In the genomic region with DNA sequence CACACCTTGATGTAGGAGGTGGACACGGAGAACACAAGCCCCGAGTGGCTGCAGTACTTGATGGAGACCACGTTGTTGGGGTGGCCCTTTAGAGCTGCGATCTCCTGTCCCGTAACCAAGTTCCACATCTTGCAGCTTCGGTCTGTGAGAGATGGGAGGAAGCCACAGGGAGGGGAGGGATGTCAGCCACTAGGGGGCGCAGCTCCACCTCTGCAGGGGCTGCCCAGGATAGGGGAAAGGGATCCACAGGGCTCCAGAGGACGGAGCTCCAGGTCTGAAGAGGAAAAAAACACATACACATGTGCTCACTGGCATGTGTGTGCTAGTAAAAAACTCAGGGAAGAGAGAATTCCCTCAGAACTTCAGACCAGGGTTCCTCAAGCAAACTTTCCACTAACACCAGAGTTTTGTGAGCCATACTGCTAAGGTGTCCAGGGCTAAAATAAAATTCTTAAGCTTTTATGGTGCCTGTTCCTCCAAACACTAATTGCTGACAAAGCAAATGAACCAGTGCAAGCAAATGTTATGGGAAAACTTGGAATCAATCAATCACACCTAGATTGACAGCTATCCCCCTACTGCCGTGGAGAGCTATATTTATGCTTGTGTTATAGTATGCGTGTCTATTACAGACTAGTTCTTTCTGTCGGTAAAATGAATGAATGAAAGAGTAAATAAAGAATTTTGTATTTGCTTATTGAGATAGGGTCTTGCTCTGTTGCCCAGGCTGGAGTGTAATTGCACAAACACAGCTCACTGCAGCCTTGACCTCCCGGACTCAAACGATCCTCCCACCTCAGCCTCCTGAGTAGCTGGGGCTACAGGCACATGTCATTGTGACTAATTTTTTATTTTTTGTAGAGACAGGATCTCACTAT, we compare ENCODE assay signal across 8 cellular contexts. TPM values are rescaled to one million over a fixed set of nuclear protein-coding genes. Genes with fewer than 3 reads are reported as not detected.
DNase-seq lines count a peak whose midpoint lies in the region; ATAC-seq, FAIRE-seq and TF ChIP-seq lines count a peak whose summit lies in the region.

No MANE protein-coding gene starts in this region.

- POLR2A ChIA-PET in activated CD4-positive, alpha-beta T cell treated with anti-CD3 and anti-CD28 coated beads, Interleukin-2, amount 10 ng/mL, durations not matched to agents 7 days and 5 days (lab: Charles Lee) = no interaction called here
- POLR2A ChIA-PET in endothelial cell of umbilical vein (lab: Charles Lee) = interaction anchor here (0.6 kb wide), 1 partner anchor 192 kb away, joined by 6 read pairs; no protein-coding TSS in a partner anchor

- WGBS in mesenchymal stem cell = 87% methylated on average over 11 of the region's 13 CpGs

- no peak overlapping the region for H2BK5ac ChIP-seq in mesenchymal stem cell (ENCODE audit: low read depth, low read length, poor library complexity, severe bottlenecking)

- H4K20me1 ChIP-seq in endothelial cell of umbilical vein (replicated peaks; ENCODE audit: control insufficient read depth, extremely low read depth, insufficient read depth, low read length) = no peaks in the 10 kb centered on the region

- BruUV-seq in endothelial cell of umbilical vein (replicated peaks; lab: Mats Ljungman, UMichigan) = no TSS peak

- H3K4me1 ChIP-seq in endothelial cell of umbilical vein (ENCODE audit: control insufficient read depth, extremely low read depth, insufficient read depth, low read length) (no peaks in the 10 kb centered on the region), mesenchymal stem cell (ENCODE audit: control insufficient read depth, insufficient read depth, low read depth, low read length) (no peaks in the 10 kb centered on the region)

- H2AFZ ChIP-seq in endothelial cell of umbilical vein (ENCODE audit: low read depth, low read length) = no peak overlapping the region
- H2AFZ ChIP-seq in mesenchymal stem cell (ENCODE audit: low read depth, low read length) = no peak overlapping the region

- CTCF ChIA-PET in activated CD4-positive, alpha-beta T cell treated with anti-CD3 and anti-CD28 coated beads, Interleukin-2, amount 10 ng/mL, durations not matched to agents 7 days and 5 days (lab: Charles Lee) = interaction anchor here (0.9 to 8.1 kb wide), 27 partner anchors 8 to 119 kb away, joined by 3 to 39 read pairs (median 5); partner anchors contain the start of gene KIF21B
- CTCF ChIA-PET in endothelial cell of umbilical vein (lab: Charles Lee) = interaction anchor here (0.5 to 11.4 kb wide), 17 partner anchors 8 to 139 kb away, joined by 3 to 586 read pairs (median 5); no protein-coding TSS in a partner anchor

- H3K9ac ChIP-seq in endothelial cell of umbilical vein (replicated peaks; ENCODE audit: extremely low read depth, insufficient read depth, low read length) (no peak overlapping the region), mesenchymal stem cell (ENCODE audit: low read length) (no peak overlapping the region)

- H3K4me3 ChIP-seq in endothelial cell of umbilical vein (replicated peaks in 1 of 3; ENCODE audit: insufficient read depth in 1 of 3, low read depth in 1 of 3, low read length in 3 of 3) = no peak overlapping the region
- H3K4me3 ChIP-seq in mesenchymal stem cell (ENCODE audit: insufficient read depth in 1 of 2, low read depth in 1 of 2, low read length in 2 of 2) = no peak overlapping the region

- peaks cover 64% of the 10 kb centered on the region for H3K36me3 Mint-ChIP-seq in activated CD4-positive, alpha-beta T cell treated with anti-CD3 and anti-CD28 coated beads, Interleukin-2, amount 10 ng/mL, durations not matched to agents 7 days and 5 days (ENCODE audit: low read depth)

- intact Hi-C loops in endothelial cell of umbilical vein (cut with micrococcal nuclease) = loop anchor here (1.0 kb wide), 1 partner anchor 63 kb away; no protein-coding TSS in a partner anchor

- peak; percentile 50 to 69 for TF ChIP-seq CTCF in endothelial cell of umbilical vein (IDR thresholded peaks at IDR 0.05; ENCODE audit: extremely low read depth in 1 of 2, insufficient read depth in 1 of 2, low read depth in 1 of 2, low read length in 2 of 2)

- H3K4ac ChIP-seq in mesenchymal stem cell (ENCODE audit: low read depth in 1 of 2, low read length in 2 of 2) = no peak overlapping the region

- no peaks in the 10 kb centered on the region for H3K27me3 Mint-ChIP-seq in activated CD4-positive, alpha-beta T cell treated with anti-CD3 and anti-CD28 coated beads, Interleukin-2, amount 10 ng/mL, durations not matched to agents 7 days and 5 days

- H3K4me2 ChIP-seq in endothelial cell of umbilical vein (ENCODE audit: insufficient read depth, low read length) = no peak overlapping the region
- no peak overlapping the region for H3K4me2 ChIP-seq in mesenchymal stem cell (ENCODE audit: low read length, poor library complexity, severe bottlenecking)

- H3K23ac ChIP-seq in mesenchymal stem cell (ENCODE audit: low read length in 2 of 2) = no peak overlapping the region

- no peak overlapping the region for H2AK5ac ChIP-seq in mesenchymal stem cell (ENCODE audit: low read length, severe bottlenecking)

- no peaks in the 10 kb centered on the region for H3K9me1 ChIP-seq in endothelial cell of umbilical vein (replicated peaks; ENCODE audit: control insufficient read depth, extremely low read depth, insufficient read depth, low read length)

- H3K36me3 ChIP-seq in endothelial cell of umbilical vein (ENCODE audit: control insufficient read depth in 2 of 2, extremely low read depth in 1 of 2, insufficient read depth in 2 of 2, low read length in 2 of 2) = no peaks in the 10 kb centered on the region
- H3K36me3 ChIP-seq in mesenchymal stem cell (ENCODE audit: control insufficient read depth in 1 of 2, insufficient read depth in 2 of 2, low read depth in 1 of 2, low read length in 2 of 2) = peaks cover 0 to 48% of the 10 kb centered on the region in 2 experiments

- no peak overlapping the region for H2BK12ac ChIP-seq in mesenchymal stem cell (ENCODE audit: low read length in 2 of 2)

- no peaks in the 10 kb centered on the region for H3K79me1 ChIP-seq in mesenchymal stem cell (replicated peaks; ENCODE audit: low read length, poor library complexity, severe bottlenecking)

- H3K27ac ChIP-seq in endothelial cell of umbilical vein (ENCODE audit: insufficient read depth, low read depth, low read length) (no peak overlapping the region), mesenchymal stem cell (ENCODE audit: low read length, poor library complexity, severe bottlenecking) (no peak overlapping the region)

- no peaks in the 10 kb centered on the region for H3K79me2 ChIP-seq in endothelial cell of umbilical vein (ENCODE audit: control insufficient read depth, insufficient read depth, low read length)

- no peaks in the 10 kb centered on the region for H3K9me3 Mint-ChIP-seq in activated CD4-positive, alpha-beta T cell treated with anti-CD3 and anti-CD28 coated beads, Interleukin-2, amount 10 ng/mL, durations not matched to agents 7 days and 5 days

- no peak overlapping the region for H3K14ac ChIP-seq in mesenchymal stem cell (ENCODE audit: low read length in 2 of 2)

- no peak overlapping the region for H3K18ac ChIP-seq in mesenchymal stem cell (ENCODE audit: low read depth in 1 of 2, low read length in 2 of 2)

- H4K8ac ChIP-seq in mesenchymal stem cell (ENCODE audit: low read length) = no peak overlapping the region

- H3K4me1 Mint-ChIP-seq in activated CD4-positive, alpha-beta T cell treated with anti-CD3 and anti-CD28 coated beads, Interleukin-2, amount 10 ng/mL, durations not matched to agents 7 days and 5 days = no peaks in the 10 kb centered on the region

- H2BK120ac ChIP-seq in mesenchymal stem cell (ENCODE audit: low read depth, low read length) = no peak overlapping the region

- dilution Hi-C loops in endothelial cell of umbilical vein (cut with MboI; ENCODE audit: extremely low pct_ligation_motif_present, low sequenced_read_pairs) = no loop called here

- no peak overlapping the region for H3K4me3 Mint-ChIP-seq in activated CD4-positive, alpha-beta T cell treated with anti-CD3 and anti-CD28 coated beads, Interleukin-2, amount 10 ng/mL, durations not matched to agents 7 days and 5 days

- no peak overlapping the region for H4K91ac ChIP-seq in mesenchymal stem cell (ENCODE audit: low read length)

- H3K9me3 ChIP-seq in endothelial cell of umbilical vein (replicated peaks; ENCODE audit: control insufficient read depth, insufficient read depth, low read length) (no peaks in the 10 kb centered on the region), mesenchymal stem cell (ENCODE audit: control insufficient read depth, low read length) (no peaks in the 10 kb centered on the region)

- no peak overlapping the region for H2BK15ac ChIP-seq in mesenchymal stem cell (ENCODE audit: low read depth, poor library complexity, severe bottlenecking)

- ATAC-seq in GM18502 (IDR thresholded peaks at IDR 0.05; ENCODE audit: poor library complexity, unreplicated experiment) = no peak

- DNase-seq in NCI-H2227 (lab: John Stamatoyannopoulos, UW; ENCODE audit: unreplicated experiment) (peak; percentile 57), NCI-H2227 treated with DMSO at 0.1 percent for 48 hours (lab: John Stamatoyannopoulos, UW) (no peak), NCI-H1105 (lab: John Stamatoyannopoulos, UW) (peak; percentile 16), endothelial cell of umbilical vein (ENCODE audit: low read depth, low spot score) (peak; percentile 4), mesenchymal stem cell (no peak)
- peak; percentile 72 for DNase-seq in activated CD4-positive, alpha-beta T cell treated with anti-CD3 and anti-CD28 coated beads, Interleukin-2, amount 10 ng/mL, durations not matched to agents 7 days and 5 days
- DNase-seq in stimulated activated CD4-positive, alpha-beta T cell treated with anti-CD3 and anti-CD28 coated beads, Interleukin-12 subunit alpha, Interleukin-12 subunit beta, amount 100 ng/mL, for 24 hours (ENCODE audit: low read depth in 2 of 2) = peak; percentile 35 to 64

- TF ChIP-seq POLR2A in endothelial cell of umbilical vein (IDR thresholded peaks at IDR 0.05; ENCODE audit: low read depth, low read length) = no peak

- H3K27me3 ChIP-seq in endothelial cell of umbilical vein (ENCODE audit: control insufficient read depth in 2 of 2, insufficient read depth in 2 of 2, low read length in 2 of 2) = no peaks in the 10 kb centered on the region
- H3K27me3 ChIP-seq in mesenchymal stem cell (ENCODE audit: control insufficient read depth in 1 of 2, insufficient read depth in 1 of 2, low read length in 2 of 2) = peaks cover 0 to 9% of the 10 kb centered on the region in 2 experiments

- no peak overlapping the region for H3K27ac Mint-ChIP-seq in activated CD4-positive, alpha-beta T cell treated with anti-CD3 and anti-CD28 coated beads, Interleukin-2, amount 10 ng/mL, durations not matched to agents 7 days and 5 days

- FAIRE-seq in endothelial cell of umbilical vein (lab: Jason Lieb, UNC) = peak; percentile 59

RNA-seq across cellular contexts. Expression of gene KIF21B, which starts 43.7 kb away (rescaled TPM):
- total RNA-seq in activated CD4-positive, alpha-beta T cell treated with anti-CD3 and anti-CD28 coated beads, Interleukin-2, amount 10 ng/mL, durations not matched to agents 7 days and 5 days = 100 to 1,000 TPM; 104 to 107 TPM
- 4.4 and 4.7 TPM in 2 replicates for total RNA-seq in endothelial cell of umbilical vein
- polyA plus RNA-seq in endothelial cell of umbilical vein = 1.8 and 1.9 TPM in 2 replicates
- polyA plus RNA-seq in endothelial cell of umbilical vein (2011; cell fraction: cytosol; rRNA removed) = 1.7 and 1.9 TPM in 2 replicates
- 6.9 and 7.2 TPM in 2 replicates for polyA plus RNA-seq in endothelial cell of umbilical vein (2011; cell fraction: nucleus; rRNA removed)
- 2.5 and 2.6 TPM in 2 replicates for polyA plus RNA-seq in endothelial cell of umbilical vein (2012)
- 3.4 TPM in 2 replicates for polyA minus RNA-seq in endothelial cell of umbilical vein
- polyA minus RNA-seq in endothelial cell of umbilical vein (2011; cell fraction: cytosol; rRNA and poly(A)+ RNA removed) = 5.3 TPM
- 3.2 and 3.3 TPM in 2 replicates for polyA minus RNA-seq in endothelial cell of umbilical vein (2011; cell fraction: nucleus; rRNA and poly(A)+ RNA removed)
- 1.1 TPM for polyA plus RNA-seq in mesenchymal stem cell (2013, experiment 1 of 2)
- polyA plus RNA-seq in mesenchymal stem cell (2013, experiment 2 of 2) = 1.1 TPM

Comparison
In these comparisons a context has a peak if more than half of its experiments do, and no peak if none do; other contexts are left out.
1. DNase-seq: peak in NCI-H2227 (single experiment), NCI-H1105 (single experiment), activated CD4-positive, alpha-beta T cell treated with anti-CD3 and anti-CD28 coated beads, Interleukin-2, amount 10 ng/mL, durations not matched to agents 7 days and 5 days (single experiment), endothelial cell of umbilical vein (single experiment) and stimulated activated CD4-positive, alpha-beta T cell treated with anti-CD3 and anti-CD28 coated beads, Interleukin-12 subunit alpha, Interleukin-12 subunit beta, amount 100 ng/mL, for 24 hours (2 of 2); none in NCI-H2227 treated with DMSO at 0.1 percent for 48 hours (single experiment) and mesenchymal stem cell (single experiment).
2. RNA of gene KIF21B, which starts 43.7 kb away (total RNA-seq): 104 to 107 TPM in activated CD4-positive, alpha-beta T cell treated with anti-CD3 and anti-CD28 coated beads, Interleukin-2, amount 10 ng/mL, durations not matched to agents 7 days and 5 days; 4.4 to 4.7 TPM in endothelial cell of umbilical vein; every median in the first group is over 10 times any median in the second.